Comparison of ENCODE assay signal across 9 cellular contexts in the genomic region with DNA sequence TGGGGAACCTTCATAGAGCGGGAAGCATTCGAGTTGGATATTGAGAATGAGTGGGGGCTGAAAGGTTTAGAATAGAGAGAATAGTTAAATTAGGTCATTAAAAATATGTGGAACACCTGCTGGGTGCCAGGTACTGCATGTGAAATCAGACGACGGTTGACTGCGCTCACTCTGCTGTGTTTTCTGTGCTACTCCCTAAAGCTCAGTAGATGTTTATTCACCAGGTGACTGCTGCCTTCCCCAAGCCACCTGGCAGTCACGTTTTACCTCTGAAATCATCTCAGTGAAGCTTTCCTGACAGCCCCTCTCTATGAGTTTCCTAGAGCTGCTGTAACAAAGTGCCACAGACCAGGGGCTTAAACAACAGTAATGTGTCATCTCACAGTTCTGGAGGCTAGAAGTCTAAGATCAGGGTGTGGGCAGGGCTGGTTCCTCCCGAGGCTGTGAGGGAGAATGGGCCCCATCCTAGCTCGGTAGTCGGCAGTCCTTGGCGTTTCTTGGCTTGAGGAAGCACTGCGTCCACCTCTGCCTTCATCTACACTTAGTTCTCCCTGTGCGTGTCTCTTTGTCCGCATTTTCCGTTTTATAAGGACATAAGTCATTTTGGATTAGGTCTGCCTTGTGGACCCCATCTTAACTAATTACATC. TPM values are rescaled to one million over a fixed set of nuclear protein-coding genes. Genes with fewer than 3 reads are reported as not detected.
A peak's percentile ranks its signal among the peaks of the same experiment; 100 is the strongest.
DNase-seq lines count a peak whose midpoint lies in the region; TF ChIP-seq lines count a peak whose summit lies in the region.
"Had no signal": no experiment of that assay in that cellular context is flagged by ENCODE, and none has a peak within 500 bp of the region (broad histone marks: within the 10 kb centered on the region; RNA-seq: fewer than 3 reads in every experiment).

No MANE protein-coding gene starts in this region.

- no peak overlapping the region for H3K4me2 ChIP-seq in mesenchymal stem cell (ENCODE audit: low read length, poor library complexity, severe bottlenecking)

- H3K27ac ChIP-seq in HUES64 (ENCODE audit: low read depth, low read length) (no peak overlapping the region), mesenchymal stem cell (ENCODE audit: low read length, poor library complexity, severe bottlenecking) (no peak overlapping the region), substantia nigra (ENCODE audit: low read depth, low read length, poor library complexity, severe bottlenecking) (peak overlapping the region; percentile 81)

- H4K8ac ChIP-seq in mesenchymal stem cell (ENCODE audit: low read length) = peak overlapping the region; percentile 36

- H3K9ac ChIP-seq in HUES64 (ENCODE audit: low read depth, low read length) = no peak overlapping the region
- H3K9ac ChIP-seq in mesenchymal stem cell (ENCODE audit: low read length) = peak overlapping the region; percentile 62

- H2AFZ ChIP-seq in mesenchymal stem cell (ENCODE audit: low read depth, low read length) = no peak overlapping the region

- H2BK120ac ChIP-seq in mesenchymal stem cell (ENCODE audit: low read depth, low read length) = no peak overlapping the region

- peak overlapping the region in 1 of 2 experiments; percentile 42 for H3K4ac ChIP-seq in mesenchymal stem cell (ENCODE audit: low read depth in 1 of 2, low read length in 2 of 2)

- peak overlapping the region in 1 of 2 experiments; percentile 12 for H3K18ac ChIP-seq in mesenchymal stem cell (ENCODE audit: low read depth in 1 of 2, low read length in 2 of 2)

- H2BK5ac ChIP-seq in mesenchymal stem cell (ENCODE audit: low read depth, low read length, poor library complexity, severe bottlenecking) = no peak overlapping the region

- no peak for DNase-seq in choroid plexus epithelial cell (ENCODE audit: low read depth)
- DNase-seq in mesenchymal stem cell = no peak
- DNase-seq in substantia nigra (lab: John Stamatoyannopoulos, UW) = no peak
- DNase-seq in NCI-H1930 (lab: John Stamatoyannopoulos, UW) = no peak
- no peak for DNase-seq in AG08395 (ENCODE audit: low spot score)
- no peak for DNase-seq in HuH-7 (ENCODE audit: low spot score)
- DNase-seq: activated naive CD8-positive, alpha-beta T cell treated with anti-CD3 and anti-CD28 coated beads, Interleukin-2, amount 50 U/mL, for 24 hours; NCI-H2107 had no signal

- H3K36me3 ChIP-seq in HUES64 (ENCODE audit: insufficient read depth, low read length) (no peaks in the 10 kb centered on the region), mesenchymal stem cell (ENCODE audit: control insufficient read depth in 1 of 2, insufficient read depth in 2 of 2, low read depth in 1 of 2, low read length in 2 of 2) (peaks cover 0 to 3% of the 10 kb centered on the region in 2 experiments)

- H3K4me3 ChIP-seq in HUES64 (ENCODE audit: low read length) = peak overlapping the region; percentile 40; the same call in 1 of the 2 replicates
- peak overlapping the region; percentile 37 for H3K4me3 ChIP-seq in choroid plexus epithelial cell (ENCODE audit: low read depth, low read length)
- H3K4me3 ChIP-seq in mesenchymal stem cell (ENCODE audit: insufficient read depth in 1 of 2, low read depth in 1 of 2, low read length in 2 of 2) = peak overlapping the region in 1 of 2 experiments; percentile 72

- H3K9me3 ChIP-seq in HUES64 (ENCODE audit: insufficient read depth, low read depth, low read length) (no peaks in the 10 kb centered on the region), mesenchymal stem cell (ENCODE audit: control insufficient read depth, low read length) (no peaks in the 10 kb centered on the region)

- H2BK12ac ChIP-seq in mesenchymal stem cell (ENCODE audit: low read length in 2 of 2) = no peak overlapping the region

- peak overlapping the region in 1 of 2 experiments; percentile 4 for H3K14ac ChIP-seq in mesenchymal stem cell (ENCODE audit: low read length in 2 of 2)

- no peak overlapping the region for H2BK15ac ChIP-seq in mesenchymal stem cell (ENCODE audit: low read depth, poor library complexity, severe bottlenecking)

- H2AK5ac ChIP-seq in mesenchymal stem cell (ENCODE audit: low read length, severe bottlenecking) = peak overlapping the region; percentile 33

- H4K91ac ChIP-seq in mesenchymal stem cell (ENCODE audit: low read length) = no peak overlapping the region

- no peak overlapping the region for H3K23ac ChIP-seq in mesenchymal stem cell (ENCODE audit: low read length in 2 of 2)

- WGBS in HUES64 = 81% methylated on average over 14 of the region's 14 CpGs
- WGBS in mesenchymal stem cell = 82% methylated on average over 14 of the region's 14 CpGs

- no peaks in the 10 kb centered on the region for H3K79me1 ChIP-seq in mesenchymal stem cell (replicated peaks; ENCODE audit: low read length, poor library complexity, severe bottlenecking)

- H3K27me3 ChIP-seq in HUES64 (ENCODE audit: insufficient read depth, low read length) (no peaks in the 10 kb centered on the region), mesenchymal stem cell (ENCODE audit: control insufficient read depth in 1 of 2, insufficient read depth in 1 of 2, low read length in 2 of 2) (no peaks in the 10 kb centered on the region)

- TF ChIP-seq CTCF in choroid plexus epithelial cell (conservative IDR thresholded peaks at IDR 0.05; ENCODE audit: low read depth, low read length) = no peak

- H3K4me1 ChIP-seq in HUES64 (ENCODE audit: insufficient read depth, low read length) (peaks cover 46% of the 10 kb centered on the region), mesenchymal stem cell (ENCODE audit: control insufficient read depth, insufficient read depth, low read depth, low read length) (peaks cover 21% of the 10 kb centered on the region)

RNA-seq across cellular contexts. Expression of a gene that starts 25.3 kb away (rescaled TPM):
- 141 TPM for polyA plus RNA-seq in HUES64 (2013, experiment 1 of 2)
- polyA plus RNA-seq in HUES64 (2013, experiment 2 of 2) = 132 TPM
- 336 TPM for polyA plus RNA-seq in mesenchymal stem cell (2013, experiment 1 of 2)
- 331 TPM for polyA plus RNA-seq in mesenchymal stem cell (2013, experiment 2 of 2)
